9 cellular contexts compared by ENCODE assay signal in the genomic region with DNA sequence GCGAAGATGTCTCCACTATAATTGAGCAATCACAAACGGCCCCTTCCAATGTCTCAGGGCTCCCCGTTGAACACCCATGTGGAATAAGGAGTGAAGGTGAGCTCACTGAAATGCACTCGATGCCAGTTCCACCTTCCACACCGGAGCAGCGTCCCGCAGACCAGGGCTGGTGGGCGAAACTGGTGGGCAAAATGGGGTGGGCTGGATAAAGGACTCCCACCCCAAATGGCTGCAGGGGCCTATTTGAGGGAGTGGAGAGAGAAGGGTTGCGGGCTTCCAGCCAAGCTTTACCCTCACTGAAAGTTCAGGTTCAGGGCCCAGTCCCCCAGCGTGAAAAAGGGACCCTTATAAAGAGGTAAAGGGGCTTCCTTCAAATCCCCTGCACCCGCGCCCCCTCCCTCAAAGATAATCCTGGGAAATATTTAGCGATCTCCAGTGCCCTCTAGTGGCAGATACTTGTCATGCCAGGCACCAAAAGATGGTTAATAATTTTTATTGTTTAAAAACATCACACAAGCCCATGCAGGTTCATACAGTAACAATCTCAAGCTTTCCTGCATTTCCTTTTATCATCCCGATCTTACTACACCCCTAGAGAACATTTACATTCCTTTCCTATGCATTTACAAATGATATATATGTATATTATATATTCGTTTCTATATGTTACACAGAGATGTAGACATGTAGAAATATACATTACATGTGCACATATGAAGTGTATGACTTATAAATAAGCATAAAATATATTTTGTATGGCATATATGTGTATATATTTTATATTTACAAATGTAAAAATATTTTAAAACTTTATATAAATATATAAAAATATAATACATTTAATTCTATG. TPM values are rescaled to one million over a fixed set of nuclear protein-coding genes. Genes with fewer than 3 reads are reported as not detected.
DNase-seq lines count a peak whose midpoint lies in the region; ATAC-seq and TF ChIP-seq lines count a peak whose summit lies in the region.
"Had no signal": no experiment of that assay in that cellular context is flagged by ENCODE, and none has a peak within 500 bp of the region (broad histone marks: within the 10 kb centered on the region; RNA-seq: fewer than 3 reads in every experiment).

No MANE protein-coding gene starts in this region.

- peak; percentile 17 to 69 (median 64) for TF ChIP-seq CTCF in breast epithelium (IDR thresholded peaks at IDR 0.05)

- no peak overlapping the region for H3K27ac Mint-ChIP-seq in activated naive CD4-positive, alpha-beta T cell treated with anti-CD3 and anti-CD28 coated beads, Interleukin-2, amount 10 ng/mL, durations not matched to agents 7 days and 5 days
- H3K27ac Mint-ChIP-seq in memory B cell = no peak overlapping the region
- no peak overlapping the region for H3K27ac Mint-ChIP-seq in T-helper 17 cell
- H3K27ac Mint-ChIP-seq: activated naive CD8-positive, alpha-beta T cell had no signal

- TF ChIP-seq POLR2A in breast epithelium (IDR thresholded peaks at IDR 0.05) = no peak

- no peak overlapping the region for H3K27ac ChIP-seq in breast epithelium

- H3K4me3 Mint-ChIP-seq in activated naive CD4-positive, alpha-beta T cell treated with anti-CD3 and anti-CD28 coated beads, Interleukin-2, amount 10 ng/mL, durations not matched to agents 7 days and 5 days = no peak overlapping the region
- H3K4me3 Mint-ChIP-seq in memory B cell = no peak overlapping the region
- H3K4me3 Mint-ChIP-seq in T-helper 17 cell = no peak overlapping the region
- H3K4me3 Mint-ChIP-seq: activated naive CD8-positive, alpha-beta T cell had no signal

- peak; percentile 33 for DNase-seq in activated naive CD4-positive, alpha-beta T cell treated with anti-CD3 and anti-CD28 coated beads, Interleukin-2, amount 10 ng/mL, durations not matched to agents 7 days and 5 days
- no peak for DNase-seq in activated naive CD4-positive, alpha-beta T cell treated with anti-CD3 and anti-CD28 coated beads, Interleukin-2, amount 50 U/mL, for 16 hours
- DNase-seq in NAMALWA (ENCODE audit: low spot score) (peak; percentile 27), breast epithelium (ENCODE audit: low spot score in 2 of 2) (no peak), memory B cell (ENCODE audit: low spot score in 2 of 2) (peak; percentile 0 to 9), posterior vena cava (ENCODE audit: low spot score) (no peak), T-helper 17 cell (no peak)

- CTCF ChIA-PET in activated naive CD4-positive, alpha-beta T cell treated with anti-CD3 and anti-CD28 coated beads, Interleukin-2, amount 10 ng/mL, durations not matched to agents 7 days and 5 days (lab: Charles Lee) = interaction anchor here (0.6 to 3.6 kb wide), 20 partner anchors 9 to 569 kb away, joined by 3 to 70 read pairs (median 6); no protein-coding TSS in a partner anchor

- intact Hi-C loops in breast epithelium (cut with DNase I; ENCODE audit: low total_unique reads) (no loop called here), posterior vena cava (cut with DNase I) (no loop called here)

- peaks cover 0 to 6% of the 10 kb centered on the region in 2 donors for H3K27me3 ChIP-seq in breast epithelium

- H3K27me3 Mint-ChIP-seq in activated naive CD4-positive, alpha-beta T cell treated with anti-CD3 and anti-CD28 coated beads, Interleukin-2, amount 10 ng/mL, durations not matched to agents 7 days and 5 days = peaks cover 29% of the 10 kb centered on the region
- H3K27me3 Mint-ChIP-seq in memory B cell (peaks cover 12% of the 10 kb centered on the region), T-helper 17 cell (peaks cover 53% of the 10 kb centered on the region)

- ATAC-seq in memory B cell (ENCODE audit: low read depth) (no peak), GM18502 (IDR thresholded peaks at IDR 0.05; ENCODE audit: poor library complexity, unreplicated experiment) (no peak), T-helper 17 cell (no peak)

- no peaks in the 10 kb centered on the region for H3K36me3 ChIP-seq in breast epithelium

- H3K4me3 ChIP-seq in breast epithelium = no peak overlapping the region

- H3K36me3 Mint-ChIP-seq in activated naive CD4-positive, alpha-beta T cell treated with anti-CD3 and anti-CD28 coated beads, Interleukin-2, amount 10 ng/mL, durations not matched to agents 7 days and 5 days = no peaks in the 10 kb centered on the region
- H3K36me3 Mint-ChIP-seq in memory B cell (no peaks in the 10 kb centered on the region), T-helper 17 cell (ENCODE audit: low read depth) (peaks cover 3% of the 10 kb centered on the region)
- H3K36me3 Mint-ChIP-seq: activated naive CD8-positive, alpha-beta T cell had no signal

- H3K9me3 Mint-ChIP-seq in activated naive CD4-positive, alpha-beta T cell treated with anti-CD3 and anti-CD28 coated beads, Interleukin-2, amount 10 ng/mL, durations not matched to agents 7 days and 5 days = no peaks in the 10 kb centered on the region
- no peaks in the 10 kb centered on the region for H3K9me3 Mint-ChIP-seq in memory B cell

- H3K9me3 ChIP-seq in breast epithelium (no peaks in the 10 kb centered on the region), T-helper 17 cell (ENCODE audit: control insufficient read depth, low read length, poor library complexity, severe bottlenecking) (no peaks in the 10 kb centered on the region)

- peaks cover 7% of the 10 kb centered on the region for H3K4me1 Mint-ChIP-seq in activated naive CD4-positive, alpha-beta T cell treated with anti-CD3 and anti-CD28 coated beads, Interleukin-2, amount 10 ng/mL, durations not matched to agents 7 days and 5 days
- H3K4me1 Mint-ChIP-seq in memory B cell = no peaks in the 10 kb centered on the region
- H3K4me1 Mint-ChIP-seq in T-helper 17 cell = peaks cover 5% of the 10 kb centered on the region

- H3K4me1 ChIP-seq in breast epithelium = no peaks in the 10 kb centered on the region

RNA-seq across cellular contexts. Expression of gene NKX2-2, which starts 58.2 kb away (rescaled TPM):
- total RNA-seq in breast epithelium (not detected), posterior vena cava (under 1 TPM; 0.23 to 0.33 TPM), T-helper 17 cell (not detected)

Comparison
In these comparisons a context has a peak if more than half of its experiments do, and no peak if none do; other contexts are left out.
1. DNase-seq: peak in activated naive CD4-positive, alpha-beta T cell treated with anti-CD3 and anti-CD28 coated beads, Interleukin-2, amount 10 ng/mL, durations not matched to agents 7 days and 5 days (single experiment), NAMALWA (single experiment) and memory B cell (2 of 2); none in activated naive CD4-positive, alpha-beta T cell treated with anti-CD3 and anti-CD28 coated beads, Interleukin-2, amount 50 U/mL, for 16 hours (single experiment), breast epithelium (0 of 2), posterior vena cava (single experiment) and T-helper 17 cell (0 of 3).